ENCODE assay signal across 8 cellular contexts in the genomic region with DNA sequence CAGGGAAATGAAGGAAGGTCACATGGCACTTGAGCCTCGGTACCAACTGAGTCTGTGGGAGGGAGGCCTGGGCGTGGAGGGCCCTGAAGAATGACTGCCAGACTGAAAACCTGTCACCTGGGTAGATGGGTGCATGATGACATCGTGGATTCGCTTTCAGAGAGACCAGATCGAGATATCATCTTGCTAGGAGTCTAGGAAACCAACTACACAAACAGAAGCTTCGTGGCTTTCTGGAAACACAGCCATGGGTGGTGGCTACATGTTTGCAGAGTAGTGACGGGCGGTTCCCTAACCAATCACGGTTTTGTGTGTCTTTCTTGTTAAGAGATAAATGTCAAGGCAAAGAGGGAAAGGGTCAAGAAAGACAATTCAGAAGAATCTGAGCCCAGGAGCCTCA.
DNase-seq lines count a peak whose midpoint lies in the region; FAIRE-seq and TF ChIP-seq lines count a peak whose summit lies in the region.

No MANE protein-coding gene starts in this region.

- H3K9ac ChIP-seq in astrocyte (ENCODE audit: low read length), result no peak overlapping the region

- TF ChIP-seq CTCF in astrocyte (IDR thresholded peaks at IDR 0.05; ENCODE audit: insufficient read depth, low read depth, low read length), result no peak

- H3K79me2 ChIP-seq in astrocyte (ENCODE audit: insufficient read depth, low read length), result peaks cover 8% of the 10 kb centered on the region

- peaks cover 6% of the 10 kb centered on the region for H3K9me3 ChIP-seq in astrocyte (ENCODE audit: insufficient read depth, low read depth, low read length)

- peaks cover 14% of the 10 kb centered on the region for H3K4me1 Mint-ChIP-seq in astrocyte (ENCODE audit: low read depth, unreplicated experiment)
- peaks cover 49% of the 10 kb centered on the region for H3K4me1 Mint-ChIP-seq in stimulated activated naive CD8-positive, alpha-beta T cell treated with anti-CD3 and anti-CD28 coated beads, Interleukin-15, Interleukin-2, amounts not matched to agents 100 ng/mL and 50 ng/mL, for 24 hours (ENCODE audit: low read depth)

- peaks cover 10% of the 10 kb centered on the region for H3K36me3 Mint-ChIP-seq in astrocyte (ENCODE audit: low read depth, unreplicated experiment)
- peaks cover 34% of the 10 kb centered on the region for H3K36me3 Mint-ChIP-seq in stimulated activated naive CD8-positive, alpha-beta T cell treated with anti-CD3 and anti-CD28 coated beads, Interleukin-15, Interleukin-2, amounts not matched to agents 100 ng/mL and 50 ng/mL, for 24 hours (ENCODE audit: low read depth)

- no peaks in the 10 kb centered on the region for H3K27me3 Mint-ChIP-seq in astrocyte (ENCODE audit: low read depth, unreplicated experiment)
- no peaks in the 10 kb centered on the region for H3K27me3 Mint-ChIP-seq in stimulated activated naive CD8-positive, alpha-beta T cell treated with anti-CD3 and anti-CD28 coated beads, Interleukin-15, Interleukin-2, amounts not matched to agents 100 ng/mL and 50 ng/mL, for 24 hours

- no peaks in the 10 kb centered on the region for H3K36me3 ChIP-seq in astrocyte (ENCODE audit: insufficient read depth, low read length)

- H2AFZ ChIP-seq in astrocyte (ENCODE audit: low read depth, low read length), result no peak overlapping the region

- no peaks in the 10 kb centered on the region for H3K27me3 ChIP-seq in astrocyte (ENCODE audit: insufficient read depth, low read length)

- no peak overlapping the region for H3K4me3 ChIP-seq in Jurkat, Clone E6-1 (ENCODE audit: low read length)
- no peak overlapping the region for H3K4me3 ChIP-seq in astrocyte (ENCODE audit: insufficient read depth, low read depth, low read length)

- no peak overlapping the region for H3K27ac ChIP-seq in astrocyte (ENCODE audit: low read depth, low read length)

- no peak for FAIRE-seq in astrocyte (lab: Jason Lieb, UNC)

- no peaks in the 10 kb centered on the region for H3K4me1 ChIP-seq in astrocyte (ENCODE audit: insufficient read depth, low read length)

- peak overlapping the region; percentile 94 for H3K27ac Mint-ChIP-seq in astrocyte (ENCODE audit: unreplicated experiment)
- H3K27ac Mint-ChIP-seq in stimulated activated naive CD8-positive, alpha-beta T cell treated with anti-CD3 and anti-CD28 coated beads, Interleukin-15, Interleukin-2, amounts not matched to agents 100 ng/mL and 50 ng/mL, for 24 hours, result peak overlapping the region; percentile 94

- no peak overlapping the region for H3K4me3 Mint-ChIP-seq in astrocyte (ENCODE audit: unreplicated experiment)
- H3K4me3 Mint-ChIP-seq in stimulated activated naive CD8-positive, alpha-beta T cell treated with anti-CD3 and anti-CD28 coated beads, Interleukin-15, Interleukin-2, amounts not matched to agents 100 ng/mL and 50 ng/mL, for 24 hours, result peak overlapping the region; percentile 54

- peaks cover 7% of the 10 kb centered on the region for H3K9me3 Mint-ChIP-seq in astrocyte (ENCODE audit: unreplicated experiment)
- H3K9me3 Mint-ChIP-seq in stimulated activated naive CD8-positive, alpha-beta T cell treated with anti-CD3 and anti-CD28 coated beads, Interleukin-15, Interleukin-2, amounts not matched to agents 100 ng/mL and 50 ng/mL, for 24 hours, result peaks cover 33% of the 10 kb centered on the region

- peak in 2 of 3 experiments; percentile 35 for DNase-seq in activated CD8-positive, alpha-beta memory T cell treated with anti-CD3 and anti-CD28 coated beads for 48 hours (ENCODE audit: low read depth in 2 of 3, low spot score in 2 of 3)
- DNase-seq in activated CD8-positive, alpha-beta memory T cell treated with anti-CD3 and anti-CD28 coated beads for 24 hours, result no peak
- DNase-seq in Jurkat, Clone E6-1 (ENCODE audit: low read depth, low spot score), result peak; percentile 38
- DNase-seq in astrocyte (ENCODE audit: low read depth) (no peak), putamen (ENCODE audit: low spot score) (no peak), retina (no peak), NCI-H1436 (lab: John Stamatoyannopoulos, UW) (no peak)

- no peak overlapping the region for H3K4me2 ChIP-seq in astrocyte (ENCODE audit: low read length)

- H4K20me1 ChIP-seq in astrocyte (ENCODE audit: insufficient read depth, low read length), result peaks cover 11% of the 10 kb centered on the region

Comparison
In these comparisons a context has a peak if more than half of its experiments do, and no peak if none do; other contexts are left out.
1. DNase-seq: peak in activated CD8-positive, alpha-beta memory T cell treated with anti-CD3 and anti-CD28 coated beads for 48 hours (2 of 3) and Jurkat, Clone E6-1 (single experiment); none in activated CD8-positive, alpha-beta memory T cell treated with anti-CD3 and anti-CD28 coated beads for 24 hours (single experiment), astrocyte (single experiment), putamen (single experiment), retina (single experiment) and NCI-H1436 (single experiment).